ENCODE assay signal across 8 cellular contexts in genomic region chr6:11231564-11232176, GRCh38. TPM values are rescaled to one million over a fixed set of nuclear protein-coding genes. Genes with fewer than 3 reads are reported as not detected.
DNase-seq lines count a peak whose midpoint lies in the region; ATAC-seq and TF ChIP-seq lines count a peak whose summit lies in the region.

No MANE protein-coding gene starts in this region.

- H3K9ac ChIP-seq in SU-DHL-6 (ENCODE audit: low read length): peak overlapping the region; percentile 45

- no peaks in the 10 kb centered on the region for H3K9me2 ChIP-seq in SU-DHL-6 (replicated peaks; ENCODE audit: insufficient read depth, low read length)

- no peak for ATAC-seq in GM18519 (IDR thresholded peaks at IDR 0.05; ENCODE audit: low FRiP score, unreplicated experiment)

- H3K79me2 ChIP-seq in SU-DHL-6 (ENCODE audit: insufficient read depth, low read length): peaks cover 9% of the 10 kb centered on the region; the same call in 1 of the 2 replicates

- no peak overlapping the region for H2AFZ ChIP-seq in SU-DHL-6 (ENCODE audit: low read depth, low read length, severe bottlenecking)

- H3K36me3 ChIP-seq in SU-DHL-6 (ENCODE audit: low read length): no peaks in the 10 kb centered on the region
- peaks cover 4% of the 10 kb centered on the region for H3K36me3 ChIP-seq in neutrophil

- H3K9me3 ChIP-seq in SU-DHL-6 (ENCODE audit: insufficient read depth, low read length): no peaks in the 10 kb centered on the region
- no peaks in the 10 kb centered on the region for H3K9me3 ChIP-seq in neutrophil

- H3K4me2 ChIP-seq in SU-DHL-6 (ENCODE audit: low read depth, low read length, poor library complexity, severe bottlenecking): peak overlapping the region; percentile 81

- TF ChIP-seq CTCF in GM12864 (IDR thresholded peaks at IDR 0.05; ENCODE audit: low read depth, low read length, missing control alignments) (no peak), SU-DHL-6 (IDR thresholded peaks at IDR 0.05; ENCODE audit: insufficient read depth, low read length, poor library complexity, severe bottlenecking) (no peak), fibroblast of the aortic adventitia (IDR thresholded peaks at IDR 0.05; ENCODE audit: insufficient read depth, low read length) (no peak), neutrophil (IDR thresholded peaks at IDR 0.05) (no peak)

- H3F3A ChIP-seq in SU-DHL-6 (ENCODE audit: insufficient read depth): peaks cover 13% of the 10 kb centered on the region; the same call in 1 of the 2 replicates

- H4K20me1 ChIP-seq in SU-DHL-6 (ENCODE audit: low read depth, low read length): no peaks in the 10 kb centered on the region

- H3K4me3 ChIP-seq in GM12864 (ENCODE audit: low read depth, low read length): peak overlapping the region; percentile 51
- peak overlapping the region; percentile 47 for H3K4me3 ChIP-seq in SU-DHL-6 (ENCODE audit: insufficient read depth, low read length, poor library complexity, severe bottlenecking)
- peak overlapping the region; percentile 64 for H3K4me3 ChIP-seq in fibroblast of the aortic adventitia (ENCODE audit: low read depth, low read length)
- peak overlapping the region; percentile 49 to 64 for H3K4me3 ChIP-seq in neutrophil (ENCODE audit: low read depth in 1 of 2, low read length in 1 of 2)

- H3K27me3 ChIP-seq in SU-DHL-6 (ENCODE audit: low read length) (no peaks in the 10 kb centered on the region), neutrophil (no peaks in the 10 kb centered on the region)

- H3K27ac ChIP-seq in SU-DHL-6 (ENCODE audit: low read depth, low read length): no peak overlapping the region
- peak overlapping the region; percentile 85 for H3K27ac ChIP-seq in neutrophil

- no peak for DNase-seq in GM12864 (ENCODE audit: low read depth)
- no peak for DNase-seq in fibroblast of the aortic adventitia (ENCODE audit: low read depth)
- DNase-seq in putamen (ENCODE audit: low spot score): no peak
- DNase-seq in NCI-H2171 (lab: John Stamatoyannopoulos, UW): no peak
- DNase-seq in stimulated activated CD4-positive, alpha-beta T cell treated with anti-CD3 and anti-CD28 coated beads, Interleukin-4, amount 100 ng/mL, for 24 hours: no peak

- peaks cover 24 to 27% of the 10 kb centered on the region in 2 experiments for H3K4me1 ChIP-seq in neutrophil (ENCODE audit: control insufficient read depth in 1 of 2, insufficient read depth in 1 of 2, low read depth in 1 of 2, low read length in 1 of 2)

RNA-seq across cellular contexts. Expression of gene NEDD9, which starts 0.8 kb away (rescaled TPM):
- 0.33 and 0.36 TPM in 2 replicates for total RNA-seq in fibroblast of the aortic adventitia (ENCODE audit: low replicate concordance)
